25 cellular contexts compared by ENCODE assay signal in the genomic region with DNA sequence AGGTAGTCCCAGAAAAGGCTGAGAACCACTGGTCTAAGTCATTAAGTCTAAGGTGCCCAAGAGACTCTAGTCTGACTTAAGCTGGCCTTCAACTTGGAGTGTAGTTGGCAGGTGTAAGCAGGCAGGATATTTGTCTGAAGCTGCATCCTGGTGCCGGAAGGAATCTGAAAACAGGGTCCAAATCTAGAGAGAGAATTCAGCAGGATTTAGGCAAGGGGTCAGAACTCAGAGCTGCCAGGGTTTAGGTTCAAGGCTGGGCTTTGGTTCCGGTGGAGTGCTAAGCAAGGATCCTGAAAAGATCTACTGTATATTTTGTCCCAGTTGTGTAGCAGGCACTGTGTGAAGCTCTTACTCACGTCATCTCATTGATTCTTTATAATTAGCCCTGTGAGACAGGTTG.
"Had no signal": no experiment of that assay in that cellular context is flagged by ENCODE, and none has a peak within 500 bp of the region (broad histone marks: within the 10 kb centered on the region; RNA-seq: fewer than 3 reads in every experiment).

No MANE protein-coding gene starts in this region.

- FAIRE-seq: HTR-8/SVneo, RCC 7860 had no signal

- DNase-seq: Karpas-422, KG1, MG63, NCI-H1092, NCI-H1105 treated with DMSO at 0.1 percent for 48 hours, NCI-H1417 treated with DMSO at 0.1 percent for 48 hours, NCI-H146, NCI-H1694 treated with DMSO at 0.1 percent for 48 hours, NCI-H1930, NCI-H2081, NCI-H2107, NCI-H226, NCI-H446, NCI-H510A, NCI-H524 treated with DMSO at 0.1 percent for 48 hours, NCI-H69, NCI-H774, Right ventricle myocardium superior, RPMI8226, SIG-M5 had no signal

- H3K27ac ChIP-seq: HL-60, SJSA1, SK-N-MC had no signal

- H3K4me1 ChIP-seq: SJSA1 had no signal

- H3K4me3 ChIP-seq: MG63, SJSA1, SK-N-MC had no signal

- H3K36me3 ChIP-seq: MG63, SJSA1 had no signal

- H3K9me3 ChIP-seq: MG63, SJSA1 had no signal

- H3K27me3 ChIP-seq: SJSA1 had no signal
